Comparison of ENCODE assay signal across 18 cellular contexts in genomic region chr12:4112734-4113396, GRCh38.
DNase-seq lines count a peak whose midpoint lies in the region; ATAC-seq, FAIRE-seq and TF ChIP-seq lines count a peak whose summit lies in the region.
"Had no signal": no experiment of that assay in that cellular context is flagged by ENCODE, and none has a peak within 500 bp of the region (broad histone marks: within the 10 kb centered on the region; RNA-seq: fewer than 3 reads in every experiment).

No MANE protein-coding gene starts in this region.

- in situ Hi-C loops in K562 (cut with MboI): loop anchor here (5.0 kb wide), 1 partner anchor 164 kb away; no protein-coding TSS in a partner anchor

- no peak overlapping the region for H3K4me3 ChIP-seq in K562

- no peak for TF ChIP-seq CTCF in K562 (IDR thresholded peaks at IDR 0.05 in 2 of 3, conservative IDR thresholded peaks at IDR 0.05 in 1 of 3; ENCODE audit: insufficient read depth in 2 of 3, low read depth in 1 of 3, low read length in 3 of 3)

- no peak for TF ChIP-seq RAD21 in K562 (CRISPR knock-in tag; conservative IDR thresholded peaks at IDR 0.05 in 1 of 2, IDR thresholded peaks at IDR 0.05 in 1 of 2)

- no peak overlapping the region for H2AFZ ChIP-seq in K562 (ENCODE audit: low read depth, low read length)

- no peak overlapping the region for H3K27ac ChIP-seq in K562 (ENCODE audit: extremely low read depth, low read depth, low read length)
- H3K27ac ChIP-seq: VCaP had no signal

- ATAC-seq in K562 (no peak), left lobe of liver (no peak), GM21786 (IDR thresholded peaks at IDR 0.05; ENCODE audit: unreplicated experiment) (no peak)
- ATAC-seq: HepG2, right cardiac atrium, T-cell had no signal

- FAIRE-seq in GM12892 (lab: Jason Lieb, UNC) (peak; percentile 73), K562 (lab: Jason Lieb, UNC) (no peak)
- FAIRE-seq: HepG2 had no signal

- H3K36me3 ChIP-seq in K562 (ENCODE audit: control insufficient read depth, insufficient read depth, low read length): no peaks in the 10 kb centered on the region

- intact Hi-C loops in K562 (cut with micrococcal nuclease): no loop called here

- no peaks in the 10 kb centered on the region for H3K9me1 ChIP-seq in K562 (ENCODE audit: control insufficient read depth, insufficient read depth, low read length)

- no peaks in the 10 kb centered on the region; a peak in 1 of 5 replicates for H3K4me1 ChIP-seq in K562 (replicated peaks in 1 of 2; ENCODE audit: control insufficient read depth in 2 of 2, insufficient read depth in 2 of 2, low read length in 2 of 2)

- CTCF ChIA-PET in K562 (lab: Yijun Ruan, JAX; ENCODE audit: low intra/inter-chr PET ratio): no interaction called here

- H3K27me3 ChIP-seq in K562 (ENCODE audit: control insufficient read depth in 2 of 2, insufficient read depth in 2 of 2, low read length in 2 of 2): peaks cover 3 to 35% of the 10 kb centered on the region in 2 experiments; a peak in 2 of 5 replicates

- no peaks in the 10 kb centered on the region for H3K79me2 ChIP-seq in K562 (ENCODE audit: control insufficient read depth, insufficient read depth, low read length)

- TF ChIP-seq POLR2A in GM12892 (IDR thresholded peaks at IDR 0.05; ENCODE audit: low read depth, low read length): no peak
- no peak for TF ChIP-seq POLR2A in K562 (conservative IDR thresholded peaks at IDR 0.05)

- H3K9ac ChIP-seq in K562 (ENCODE audit: insufficient read depth in 1 of 2, low read depth in 2 of 2, low read length in 2 of 2): no peak overlapping the region

- no peak overlapping the region for H3K4me2 ChIP-seq in K562 (ENCODE audit: insufficient read depth, low read length)

- no peak for TF ChIP-seq EP300 in K562 (IDR thresholded peaks at IDR 0.05; ENCODE audit: low read length)

- H4K20me1 ChIP-seq in K562 (replicated peaks; ENCODE audit: control insufficient read depth, insufficient read depth, low read length): no peaks in the 10 kb centered on the region

- no peaks in the 10 kb centered on the region for H3K9me3 ChIP-seq in K562 (replicated peaks; ENCODE audit: control insufficient read depth, insufficient read depth, low read depth, low read length)

- DNase-seq in activated CD8-positive, alpha-beta memory T cell treated with anti-CD3 and anti-CD28 coated beads for 24 hours: peak; percentile 45
- DNase-seq in activated CD8-positive, alpha-beta memory T cell treated with anti-CD3 and anti-CD28 coated beads, Interleukin-2, amount 50 U/mL, for 4 hours: no peak
- DNase-seq in GM12892 (ENCODE audit: insufficient read length) (no peak), K562 (ENCODE audit: extremely low read depth in 1 of 4, low spot score in 3 of 4) (no peak), left lobe of liver (ENCODE audit: low spot score) (peak; percentile 14), GOT3 (lab: John Stamatoyannopoulos, UW) (no peak), NCI-H2171 (lab: John Stamatoyannopoulos, UW) (no peak)
- DNase-seq: caudate nucleus; effector memory CD4-positive, alpha-beta T cell; hypothalamus; NCI-H187 treated with DMSO at 0.1 percent for 48 hours; NCI-H446 treated with DMSO at 0.1 percent for 48 hours; nucleus accumbens; right cardiac atrium; T-cell had no signal

- BruUV-seq in K562 (replicated peaks; lab: Mats Ljungman, UMichigan): no TSS peak

- 0% methylated on average over 2 of the region's 2 CpGs for WGBS in K562 (ENCODE audit: insufficient coverage, low coverage, missing lambda C conversion rate)

- POLR2A ChIA-PET in K562 (lab: Yijun Ruan, JAX): no interaction called here

TF ChIP-seq in K562, 482 proteins besides CTCF, POLR2A, EP300 and RAD21:
- TF ChIP-seq MAX (CRISPR knock-in tag; IDR thresholded peaks at IDR 0.05): no peak
- no peak for TF ChIP-seq FOS (IDR thresholded peaks at IDR 0.05; ENCODE audit: extremely low read depth, insufficient read length)
- no peak for TF ChIP-seq PHTF2 (CRISPR knock-in tag; IDR thresholded peaks at IDR 0.05)
- TF ChIP-seq ZNF511 (CRISPR knock-in tag; IDR thresholded peaks at IDR 0.05): no peak
- TF ChIP-seq DMBX1 (CRISPR knock-in tag; IDR thresholded peaks at IDR 0.05; ENCODE audit: borderline replicate concordance): no peak
- no peak for TF ChIP-seq HCFC1 (IDR thresholded peaks at IDR 0.05; ENCODE audit: low read depth, low read length)
- TF ChIP-seq ZNF24 (IDR thresholded peaks at IDR 0.05): peak; percentile 61; the same call in 1 of the 2 replicates
TF ChIP-seq in K562: peak in this region for 1.

Comparison
In these comparisons a context has a peak if more than half of its experiments do, and no peak if none do; other contexts are left out.
1. DNase-seq: peak in activated CD8-positive, alpha-beta memory T cell treated with anti-CD3 and anti-CD28 coated beads for 24 hours (single experiment) and left lobe of liver (single experiment); none in activated CD8-positive, alpha-beta memory T cell treated with anti-CD3 and anti-CD28 coated beads, Interleukin-2, amount 50 U/mL, for 4 hours (single experiment), GM12892 (single experiment), K562 (0 of 4), GOT3 (single experiment) and NCI-H2171 (single experiment).